ENCODE assay signal across 1 cellular context in genomic region chr14:100313464-100314230, GRCh38.
TF ChIP-seq lines count a peak whose summit lies in the region.

No MANE protein-coding gene starts in this region.

TF ChIP-seq in IMR-90, 13 proteins besides CTCF, POLR2A, EP300 and RAD21:
- TF ChIP-seq CEBPB (IDR thresholded peaks at IDR 0.05; ENCODE audit: low read depth, low read length) (no peak), RCOR1 (IDR thresholded peaks at IDR 0.05; ENCODE audit: insufficient replicate concordance, low read length) (no peak), SMC3 (IDR thresholded peaks at IDR 0.05; ENCODE audit: low read depth, low read length) (no peak), NFE2L2 (IDR thresholded peaks at IDR 0.05; ENCODE audit: low read depth, low read length) (no peak), FOS (IDR thresholded peaks at IDR 0.05; ENCODE audit: low read depth, low read length) (no peak), RFX5 (IDR thresholded peaks at IDR 0.05; ENCODE audit: low read depth, low read length) (no peak), BHLHE40 (IDR thresholded peaks at IDR 0.05; ENCODE audit: low read depth, low read length) (no peak), CHD1 (IDR thresholded peaks at IDR 0.05; ENCODE audit: low read depth, low read length) (no peak), MAFK (IDR thresholded peaks at IDR 0.05; ENCODE audit: low read depth, low read length) (no peak), USF2 (IDR thresholded peaks at IDR 0.05; ENCODE audit: low read depth, low read length) (no peak), ELK1 (IDR thresholded peaks at IDR 0.05; ENCODE audit: borderline replicate concordance, low read depth, low read length) (no peak), MAZ (IDR thresholded peaks at IDR 0.05; ENCODE audit: borderline replicate concordance, low read depth, low read length) (no peak), MXI1 (IDR thresholded peaks at IDR 0.05; ENCODE audit: borderline replicate concordance, low read depth, low read length) (no peak)
TF ChIP-seq in IMR-90: peak in this region for 0.
